13 cellular contexts compared by ENCODE assay signal in genomic region chr3:149582395-149582794, GRCh38.
DNase-seq lines count a peak whose midpoint lies in the region; ATAC-seq and TF ChIP-seq lines count a peak whose summit lies in the region.
"Had no signal": no experiment of that assay in that cellular context is flagged by ENCODE, and none has a peak within 500 bp of the region (broad histone marks: within the 10 kb centered on the region; RNA-seq: fewer than 3 reads in every experiment).

No MANE protein-coding gene starts in this region.

- in situ Hi-C loops in GM23248 (cut with MboI) = no loop called here

- H3K27ac ChIP-seq in GM23248 (peak overlapping the region; percentile 91), fibroblast of lung (ENCODE audit: insufficient read depth, low read length) (peak overlapping the region; percentile 57), skeletal muscle tissue (ENCODE audit: low read depth, low read length) (peak overlapping the region; percentile 86)

- DNase-seq in GM23248 (no peak), fibroblast of lung (ENCODE audit: low read depth in 2 of 2) (no peak), mesothelial cell of epicardium (ENCODE audit: low spot score in 2 of 2, unreplicated experiment in 2 of 2) (no peak), H7 (no peak)
- DNase-seq: CD4-positive, alpha-beta memory T cell; central memory CD4-positive, alpha-beta T cell; NCI-H2029; stimulated activated naive B cell treated with anti-CD40 and anti-IgM and Interleukin-4, amounts not matched to agents 10 μg/mL and 1 μg/mL and 100 μg/mL, for 72 hours had no signal

- H3K27me3 Mint-ChIP-seq in mesothelial cell of epicardium (ENCODE audit: low read depth) = no peaks in the 10 kb centered on the region

- H3K36me3 ChIP-seq in GM23248 (ENCODE audit: low read depth) (no peaks in the 10 kb centered on the region), fibroblast of lung (ENCODE audit: control insufficient read depth, insufficient read depth, low read length) (no peaks in the 10 kb centered on the region), skeletal muscle tissue (ENCODE audit: control insufficient read depth in 3 of 3, insufficient read depth in 3 of 3, low read length in 3 of 3) (no peaks in the 10 kb centered on the region), H7 (replicated peaks; ENCODE audit: control insufficient read depth, insufficient read depth, low read length) (no peaks in the 10 kb centered on the region)

- H3K27me3 ChIP-seq in GM23248 (replicated peaks; ENCODE audit: insufficient read depth) (no peaks in the 10 kb centered on the region), fibroblast of lung (ENCODE audit: control insufficient read depth, insufficient read depth, low read length) (no peaks in the 10 kb centered on the region), skeletal muscle tissue (ENCODE audit: control insufficient read depth in 3 of 3, insufficient read depth in 3 of 3, low read length in 3 of 3) (no peaks in the 10 kb centered on the region), H7 (ENCODE audit: control insufficient read depth, insufficient read depth, low read length) (no peaks in the 10 kb centered on the region)

- H2AFZ ChIP-seq in GM23248 = no peak overlapping the region
- H2AFZ ChIP-seq in fibroblast of lung (ENCODE audit: low read length) = no peak overlapping the region

- H3K36me3 Mint-ChIP-seq in mesothelial cell of epicardium = no peaks in the 10 kb centered on the region
- H3K36me3 Mint-ChIP-seq: activated naive CD8-positive, alpha-beta T cell; CD4-positive, alpha-beta memory T cell; stimulated activated naive B cell treated with anti-CD40 and anti-IgM and Interleukin-4, amounts not matched to agents 10 μg/mL and 1 μg/mL and 100 μg/mL, for 72 hours had no signal

- no peak overlapping the region for H3K4me3 Mint-ChIP-seq in mesothelial cell of epicardium
- H3K4me3 Mint-ChIP-seq: activated naive CD8-positive, alpha-beta T cell; CD4-positive, alpha-beta memory T cell; stimulated activated naive B cell treated with anti-CD40 and anti-IgM and Interleukin-4, amounts not matched to agents 10 μg/mL and 1 μg/mL and 100 μg/mL, for 72 hours had no signal

- peak; percentile 3; the same call in 1 of the 3 replicates for ATAC-seq in SK-N-SH treated with all-trans-retinoic acid at 6 μM for 48 hours
- no peak for ATAC-seq in GM21526 (IDR thresholded peaks at IDR 0.05; ENCODE audit: low FRiP score, unreplicated experiment)
- ATAC-seq in HG03442 (IDR thresholded peaks at IDR 0.05; ENCODE audit: unreplicated experiment) = no peak
- ATAC-seq: stimulated activated naive B cell treated with anti-CD40 and anti-IgM and Interleukin-4, amounts not matched to agents 10 μg/mL and 1 μg/mL and 100 μg/mL, for 72 hours had no signal

- 28 to 30% methylated on average over 7 of the region's 7 CpGs for WGBS in GM23248 (ENCODE audit: low coverage in 1 of 2, low lambda C conversion rate in 2 of 2, missing lambda C conversion rate in 2 of 2), 2 experiments

- H3K9me2 ChIP-seq in GM23248 (ENCODE audit: insufficient read depth) = no peaks in the 10 kb centered on the region

- no peak overlapping the region for H3K27ac Mint-ChIP-seq in mesothelial cell of epicardium
- H3K27ac Mint-ChIP-seq: activated naive CD8-positive, alpha-beta T cell; stimulated activated naive B cell treated with anti-CD40 and anti-IgM and Interleukin-4, amounts not matched to agents 10 μg/mL and 1 μg/mL and 100 μg/mL, for 72 hours had no signal

- H3K79me2 ChIP-seq in GM23248 (ENCODE audit: insufficient read depth) = peaks cover 79% of the 10 kb centered on the region
- peaks cover 57% of the 10 kb centered on the region for H3K79me2 ChIP-seq in fibroblast of lung (ENCODE audit: control insufficient read depth, insufficient read depth, low read length)

- H3K4me1 ChIP-seq in GM23248 (ENCODE audit: insufficient read depth) (peaks cover 91% of the 10 kb centered on the region), fibroblast of lung (ENCODE audit: control insufficient read depth, extremely low read depth, insufficient read depth, low read length) (peaks cover 38% of the 10 kb centered on the region), skeletal muscle tissue (ENCODE audit: control insufficient read depth in 3 of 3, insufficient read depth in 3 of 3, low read length in 3 of 3) (peaks cover 32 to 63% (median 63%) of the 10 kb centered on the region in 3 donors)

- H4K20me1 ChIP-seq in GM23248 (ENCODE audit: insufficient read depth) (no peaks in the 10 kb centered on the region), fibroblast of lung (ENCODE audit: control insufficient read depth, extremely low read depth, insufficient read depth, low read length) (no peaks in the 10 kb centered on the region)

- H3K4me2 ChIP-seq in GM23248 (ENCODE audit: unreplicated experiment) (peak overlapping the region; percentile 58), fibroblast of lung (ENCODE audit: extremely low read depth, insufficient read depth, low read length) (no peak overlapping the region)

- TF ChIP-seq CTCF in fibroblast of lung (conservative IDR thresholded peaks at IDR 0.05 in 1 of 2, IDR thresholded peaks at IDR 0.05 in 1 of 2; ENCODE audit: low read depth in 1 of 2, low read length in 2 of 2) = no peak
- no peak for TF ChIP-seq CTCF in mesothelial cell of epicardium (IDR thresholded peaks at IDR 0.05; ENCODE audit: unreplicated experiment)

- H3K9me3 Mint-ChIP-seq in mesothelial cell of epicardium = no peaks in the 10 kb centered on the region
- H3K9me3 Mint-ChIP-seq: CD4-positive, alpha-beta memory T cell; stimulated activated naive B cell treated with anti-CD40 and anti-IgM and Interleukin-4, amounts not matched to agents 10 μg/mL and 1 μg/mL and 100 μg/mL, for 72 hours had no signal

- H3K4me3 ChIP-seq in GM23248 = peak overlapping the region; percentile 23; the same call in 1 of the 2 replicates
- no peak overlapping the region for H3K4me3 ChIP-seq in fibroblast of lung (replicated peaks in 1 of 4; ENCODE audit: control extremely low read depth in 1 of 4, insufficient read depth in 1 of 4, low read depth in 3 of 4, low read length in 4 of 4)
- no peak overlapping the region for H3K4me3 ChIP-seq in skeletal muscle tissue (ENCODE audit: low read length in 3 of 3)
- H3K4me3 ChIP-seq in H7 (ENCODE audit: insufficient read depth, low read depth, low read length) = no peak overlapping the region

- peak overlapping the region; percentile 64 for H3K9ac ChIP-seq in GM23248
- H3K9ac ChIP-seq in fibroblast of lung (ENCODE audit: insufficient read depth, low read length) = no peak overlapping the region
- no peak overlapping the region for H3K9ac ChIP-seq in skeletal muscle tissue (ENCODE audit: low read depth in 1 of 3, low read length in 3 of 3)

- peaks cover 29% of the 10 kb centered on the region for H3K4me1 Mint-ChIP-seq in mesothelial cell of epicardium
- H3K4me1 Mint-ChIP-seq: stimulated activated naive B cell treated with anti-CD40 and anti-IgM and Interleukin-4, amounts not matched to agents 10 μg/mL and 1 μg/mL and 100 μg/mL, for 72 hours had no signal

- no peaks in the 10 kb centered on the region for H3K9me3 ChIP-seq in GM23248 (ENCODE audit: low read depth)
- H3K9me3 ChIP-seq in fibroblast of lung (ENCODE audit: control insufficient read depth, insufficient read depth, low read depth, low read length) = no peaks in the 10 kb centered on the region
- no peaks in the 10 kb centered on the region for H3K9me3 ChIP-seq in skeletal muscle tissue (ENCODE audit: control insufficient read depth in 3 of 3, low read length in 3 of 3)

- peaks cover 69% of the 10 kb centered on the region for H3F3A ChIP-seq in GM23248 (ENCODE audit: insufficient read depth)

TF ChIP-seq in SK-N-SH treated with all-trans-retinoic acid at 6 μM for 48 hours, 23 proteins besides CTCF, POLR2A, EP300 and RAD21 (continues in another document):
- no peak for TF ChIP-seq RARB (CRISPR knock-in tag; IDR thresholded peaks at IDR 0.05)
- no peak for TF ChIP-seq ZNF8 (CRISPR knock-in tag; IDR thresholded peaks at IDR 0.05)
- TF ChIP-seq ZNF565 (CRISPR knock-in tag; conservative IDR thresholded peaks at IDR 0.05; ENCODE audit: low read depth) = no peak
- TF ChIP-seq PPARA (CRISPR knock-in tag; IDR thresholded peaks at IDR 0.05; ENCODE audit: borderline replicate concordance) = no peak
- no peak for TF ChIP-seq CSDC2 (CRISPR knock-in tag; IDR thresholded peaks at IDR 0.05)
- TF ChIP-seq CREB5 (CRISPR knock-in tag; IDR thresholded peaks at IDR 0.05; ENCODE audit: low read depth) = no peak
- no peak for TF ChIP-seq TCF4 (CRISPR knock-in tag; IDR thresholded peaks at IDR 0.05; ENCODE audit: borderline replicate concordance)
- no peak for TF ChIP-seq PATZ1 (CRISPR knock-in tag; IDR thresholded peaks at IDR 0.05; ENCODE audit: borderline replicate concordance)
- TF ChIP-seq ARNTL (CRISPR knock-in tag; IDR thresholded peaks at IDR 0.05; ENCODE audit: borderline replicate concordance, low read depth) = no peak
- TF ChIP-seq OSR1 (CRISPR knock-in tag; IDR thresholded peaks at IDR 0.05) = no peak
- TF ChIP-seq ZC3H10 (CRISPR knock-in tag; IDR thresholded peaks at IDR 0.05) = no peak
- no peak for TF ChIP-seq ESRRG (CRISPR knock-in tag; IDR thresholded peaks at IDR 0.05)
